ENCODE assay signal across 8 cellular contexts in genomic region chr22:20080445-20080775, GRCh38. TPM values are rescaled to one million over a fixed set of nuclear protein-coding genes. Genes with fewer than 3 reads are reported as not detected.
DNase-seq lines count a peak whose midpoint lies in the region; FAIRE-seq and TF ChIP-seq lines count a peak whose summit lies in the region.

No MANE protein-coding gene starts in this region.

- no peak for TF ChIP-seq POLR2A in H1 (IDR thresholded peaks at IDR 0.05; ENCODE audit: control extremely low read depth in 1 of 2, low read depth in 2 of 2, low read length in 2 of 2)

- peak overlapping the region; percentile 66 for H4K5ac ChIP-seq in H1 (ENCODE audit: insufficient read length, low read depth, low read length)

- peaks cover 22% of the 10 kb centered on the region for H3K79me1 ChIP-seq in H1 (ENCODE audit: low read depth, low read length)

- peaks cover 51% of the 10 kb centered on the region for H3K79me2 ChIP-seq in MM.1S (ENCODE audit: low read length)
- H3K79me2 ChIP-seq in H1 (ENCODE audit: control insufficient read depth in 1 of 2, insufficient read depth in 2 of 2, low read length in 2 of 2), result peaks cover 27 to 51% of the 10 kb centered on the region in 2 experiments

- H3K9me2 ChIP-seq in MM.1S (replicated peaks; ENCODE audit: insufficient read depth, low read length), result no peaks in the 10 kb centered on the region

- H4K20me1 ChIP-seq in MM.1S (ENCODE audit: insufficient read depth, low read length) (peaks cover 8% of the 10 kb centered on the region; the same call in 1 of the 2 replicates), H1 (replicated peaks in 1 of 2; ENCODE audit: control insufficient read depth in 1 of 2, insufficient read depth in 2 of 2, low read length in 2 of 2) (peaks cover 16 to 31% of the 10 kb centered on the region in 2 experiments)

- CTCF ChIA-PET in H1 (lab: Charles Lee; ENCODE audit: partially characterized antibody), result interaction anchor here (0.9 kb wide), 1 partner anchor 65 kb away, joined by 3 read pairs; no protein-coding TSS in a partner anchor

- H3K9me3 ChIP-seq in HAP-1 (no peaks in the 10 kb centered on the region), MM.1S (replicated peaks; ENCODE audit: insufficient read depth, low read length) (no peaks in the 10 kb centered on the region), H1 (ENCODE audit: insufficient read depth in 2 of 2, low read depth in 1 of 2, low read length in 1 of 2) (no peaks in the 10 kb centered on the region), mononuclear cell (ENCODE audit: low read depth, low read length) (no peaks in the 10 kb centered on the region)

- WGBS in H1 (ENCODE audit: extremely low coverage in 1 of 2, insufficient coverage in 1 of 2, insufficient read length in 1 of 2, insufficient replicate concordance in 2 of 2, low coverage in 1 of 2, low lambda C conversion rate in 2 of 2, missing lambda C conversion rate in 1 of 2), 2 experiments, result 2% methylated on average over 21 of the region's 34 CpGs; no CpG with 5 or more reads in 1 of the 2 experiments

- H3K23ac ChIP-seq in H1 (ENCODE audit: insufficient read length), result no peak overlapping the region

- H2BK120ac ChIP-seq in H1 (replicated peaks; ENCODE audit: low read depth, low read length), result no peak overlapping the region

- H3K4me3 ChIP-seq in HAP-1, result peak overlapping the region; percentile 85
- peak overlapping the region; percentile 80 for H3K4me3 ChIP-seq in MM.1S (ENCODE audit: low read length)
- peak overlapping the region; percentile 81 to 99 (median 92) for H3K4me3 ChIP-seq in H1 (ENCODE audit: extremely low read depth in 1 of 4, insufficient read depth in 2 of 4, low read depth in 3 of 4, low read length in 4 of 4)
- peak overlapping the region; percentile 69 for H3K4me3 ChIP-seq in mononuclear cell (ENCODE audit: low read length)

- H3K27ac ChIP-seq in MM.1S (ENCODE audit: low read length) (peak overlapping the region; percentile 52; the same call in 1 of the 2 replicates), H1 (ENCODE audit: low read depth, low read length) (peak overlapping the region; percentile 79)

- no peak for TF ChIP-seq EP300 in H1 (IDR thresholded peaks at IDR 0.05; ENCODE audit: borderline replicate concordance in 1 of 2, low read depth in 2 of 2, low read length in 2 of 2)

- H2BK15ac ChIP-seq in H1 (ENCODE audit: low read length), result no peak overlapping the region

- no peak for FAIRE-seq in H1 (lab: Jason Lieb, UNC)

- peaks cover 12% of the 10 kb centered on the region for H3K4me1 ChIP-seq in HAP-1
- H3K4me1 ChIP-seq in MM.1S (ENCODE audit: low read length), result peaks cover 6% of the 10 kb centered on the region; the same call in 1 of the 2 replicates
- H3K4me1 ChIP-seq in H1 (replicated peaks in 1 of 4; ENCODE audit: control insufficient read depth in 3 of 4, insufficient read depth in 4 of 4, low read length in 3 of 4), result peaks cover 3 to 19% (median 11%) of the 10 kb centered on the region in 4 experiments
- peaks cover 26% of the 10 kb centered on the region for H3K4me1 ChIP-seq in mononuclear cell (ENCODE audit: insufficient read depth, low read length)

- peak overlapping the region; percentile 78; the same call in 1 of the 2 replicates for H3K18ac ChIP-seq in H1 (ENCODE audit: extremely low read depth, low read length)

- H3K27me3 ChIP-seq in HAP-1 (ENCODE audit: low read depth) (no peaks in the 10 kb centered on the region), MM.1S (replicated peaks; ENCODE audit: insufficient read depth, low read length) (no peaks in the 10 kb centered on the region), H1 (replicated peaks in 1 of 4; ENCODE audit: control insufficient read depth in 3 of 4, extremely low read depth in 1 of 4, insufficient read depth in 3 of 4, low read length in 3 of 4) (no peaks in the 10 kb centered on the region), mononuclear cell (ENCODE audit: insufficient read depth, low read length) (no peaks in the 10 kb centered on the region)

- H3K4me2 ChIP-seq in MM.1S (ENCODE audit: low read depth, low read length) (peak overlapping the region; percentile 99), H1 (ENCODE audit: insufficient read depth in 1 of 2, low read depth in 2 of 2, low read length in 2 of 2) (peak overlapping the region; percentile 87 to 99)

- no peaks in the 10 kb centered on the region for H3F3A ChIP-seq in MM.1S (ENCODE audit: insufficient read depth, low read length)

- TF ChIP-seq CTCF in MM.1S (IDR thresholded peaks at IDR 0.05; ENCODE audit: low read length), result no peak
- TF ChIP-seq CTCF in H1 (IDR thresholded peaks at IDR 0.05; ENCODE audit: control extremely low read depth in 1 of 3, insufficient read depth in 1 of 3, low read depth in 1 of 3, low read length in 3 of 3), result no peak

- peak overlapping the region; percentile 89 for H2BK5ac ChIP-seq in H1 (ENCODE audit: low read depth, low read length)

- DNase-seq in NCI-H146 (lab: John Stamatoyannopoulos, UW) (peak; percentile 63), NCI-H146 treated with DMSO at 0.1 percent for 48 hours (lab: John Stamatoyannopoulos, UW; ENCODE audit: unreplicated experiment) (no peak), HAP-1 (ENCODE audit: low spot score in 2 of 2) (peak; percentile 24 to 80), MM.1S (peak; percentile 73), H1 (ENCODE audit: low read depth in 1 of 2, low spot score in 2 of 2) (peak in 1 of 2 experiments; percentile 73)
- DNase-seq in activated CD4-positive, alpha-beta T cell treated with anti-CD3 and anti-CD28 coated beads, Interleukin-2, amount 50 U/mL, for 48 hours, result peak; percentile 67 to 73
- peak; percentile 67 for DNase-seq in stimulated activated CD8-positive, alpha-beta memory T cell treated with anti-CD3 and anti-CD28 coated beads, Interleukin-4, amount 100 ng/mL, for 24 hours (ENCODE audit: low read depth)

- no peak for TF ChIP-seq RAD21 in H1 (IDR thresholded peaks at IDR 0.05 in 1 of 2, conservative IDR thresholded peaks at IDR 0.05 in 1 of 2; ENCODE audit: low read depth in 2 of 2, low read length in 2 of 2)

- H3K23me2 ChIP-seq in H1 (ENCODE audit: low read depth, low read length), result peaks cover 9% of the 10 kb centered on the region

- H3K9ac ChIP-seq in MM.1S (ENCODE audit: low read length) (peak overlapping the region; percentile 82), H1 (replicated peaks in 1 of 4; ENCODE audit: extremely low read depth in 1 of 4, low read depth in 3 of 4, low read length in 3 of 4) (peak overlapping the region; percentile 67 to 98 (median 96))

- H4K8ac ChIP-seq in H1 (ENCODE audit: extremely low read depth, insufficient read depth, low read length), result peak overlapping the region; percentile 94; the same call in 1 of the 2 replicates

- in situ Hi-C loops in HAP-1 (cut with MboI; ENCODE audit: low sequenced_read_pairs), result no loop called here

- H4K91ac ChIP-seq in H1 (replicated peaks; ENCODE audit: insufficient read length, low read length), result peak overlapping the region; percentile 22

- POLR2A ChIA-PET in H1 (lab: Charles Lee; ENCODE audit: partially characterized antibody), result interaction anchor here (1.0 to 29.4 kb wide), 9 partner anchors 17 to 106 kb away, joined by 3 to 598 read pairs (median 6); partner anchors contain the start of genes RANBP1 and TRMT2A

- no peak overlapping the region for H2BK20ac ChIP-seq in H1 (ENCODE audit: low read length)

- H2BK12ac ChIP-seq in H1 (ENCODE audit: low read depth, low read length), result no peak overlapping the region

- H3K14ac ChIP-seq in H1 (ENCODE audit: insufficient read length), result no peak overlapping the region

- H2AK5ac ChIP-seq in H1 (ENCODE audit: low read depth, low read length), result peak overlapping the region; percentile 98

- peaks cover 20% of the 10 kb centered on the region for H3K36me3 ChIP-seq in HAP-1 (replicated peaks)
- no peaks in the 10 kb centered on the region for H3K36me3 ChIP-seq in MM.1S (replicated peaks; ENCODE audit: insufficient read depth, low read length)
- peaks cover 0 to 2% (median 0%) of the 10 kb centered on the region in 4 experiments; a peak in 1 of 8 replicates for H3K36me3 ChIP-seq in H1 (ENCODE audit: control insufficient read depth in 2 of 4, insufficient read depth in 4 of 4, low read length in 3 of 4)

- H2AFZ ChIP-seq in MM.1S (ENCODE audit: low read length), result peak overlapping the region; percentile 77
- no peak overlapping the region for H2AFZ ChIP-seq in H1 (ENCODE audit: low read length)

- H3K56ac ChIP-seq in H1 (replicated peaks; ENCODE audit: insufficient read length, low read depth, low read length), result peak overlapping the region; percentile 24

- H3K4ac ChIP-seq in H1 (replicated peaks; ENCODE audit: insufficient read length, low read depth, low read length), result peak overlapping the region; percentile 46

RNA-seq across cellular contexts. Expression of gene DGCR8, which starts 0.4 kb away (rescaled TPM):
- 42.3 and 43.7 TPM in 2 replicates for total RNA-seq in H1 (2021; fragmentation: NEBNext Ultra II Directional; extraction: Animal tissue kit (Norgen Biotek cat#: 25700))
- polyA plus RNA-seq in H1 (2011; rRNA removed), result 23.7 and 42.5 TPM in 2 replicates
- polyA plus RNA-seq in H1 (2011; cell fraction: cytosol; rRNA removed), result 36.9 TPM
- 172 TPM for polyA plus RNA-seq in H1 (2011; cell fraction: nucleus; rRNA removed)
- 33.0 to 43.7 TPM (median 38.6 TPM) in 4 replicates for polyA plus RNA-seq in H1 (2012, experiment 1 of 2)
- 12.7 TPM for polyA plus RNA-seq in H1 (2012, experiment 2 of 2)
- 26.6 TPM for polyA plus RNA-seq in H1 (2013, experiment 1 of 2)
- polyA plus RNA-seq in H1 (2013, experiment 2 of 2), result 22.8 TPM
- polyA minus RNA-seq in H1 (2011; rRNA and poly(A)+ RNA removed), result 31.8 and 33.0 TPM in 2 replicates
- polyA minus RNA-seq in H1 (2011; cell fraction: cytosol; rRNA and poly(A)+ RNA removed), result 26.9 TPM
- polyA minus RNA-seq in H1 (2011; cell fraction: nucleus; rRNA and poly(A)+ RNA removed), result 60.0 TPM
- 7.9 TPM for total RNA-seq in mononuclear cell

RNA-seq across cellular contexts. Expression of gene RANBP1, which starts 35.5 kb away (rescaled TPM):
- 484 and 495 TPM in 2 replicates for total RNA-seq in H1 (2021; fragmentation: NEBNext Ultra II Directional; extraction: Animal tissue kit (Norgen Biotek cat#: 25700))
- polyA plus RNA-seq in H1 (2011; rRNA removed), result 343 and 465 TPM in 2 replicates
- polyA plus RNA-seq in H1 (2011; cell fraction: cytosol; rRNA removed), result 587 TPM
- polyA plus RNA-seq in H1 (2011; cell fraction: nucleus; rRNA removed), result 423 TPM
- 421 to 441 TPM (median 430 TPM) in 4 replicates for polyA plus RNA-seq in H1 (2012, experiment 1 of 2)
- 333 TPM for polyA plus RNA-seq in H1 (2012, experiment 2 of 2)
- polyA plus RNA-seq in H1 (2013, experiment 1 of 2), result 541 TPM
- 525 TPM for polyA plus RNA-seq in H1 (2013, experiment 2 of 2)
- 220 and 269 TPM in 2 replicates for polyA minus RNA-seq in H1 (2011; rRNA and poly(A)+ RNA removed)
- 274 TPM for polyA minus RNA-seq in H1 (2011; cell fraction: cytosol; rRNA and poly(A)+ RNA removed)
- polyA minus RNA-seq in H1 (2011; cell fraction: nucleus; rRNA and poly(A)+ RNA removed), result 169 TPM
- total RNA-seq in mononuclear cell, result 71.3 TPM

RNA-seq across cellular contexts. Expression of gene TRMT2A, which starts 36.6 kb away (rescaled TPM):
- 44.9 and 47.9 TPM in 2 replicates for total RNA-seq in H1 (2021; fragmentation: NEBNext Ultra II Directional; extraction: Animal tissue kit (Norgen Biotek cat#: 25700))
- polyA plus RNA-seq in H1 (2011; rRNA removed), result 50.3 and 73.2 TPM in 2 replicates
- polyA plus RNA-seq in H1 (2011; cell fraction: cytosol; rRNA removed), result 65.7 TPM
- 307 TPM for polyA plus RNA-seq in H1 (2011; cell fraction: nucleus; rRNA removed)
- polyA plus RNA-seq in H1 (2012, experiment 1 of 2), result 45.4 to 62.4 TPM (median 53.1 TPM) in 4 replicates
- polyA plus RNA-seq in H1 (2012, experiment 2 of 2), result 32.7 TPM
- 36.2 TPM for polyA plus RNA-seq in H1 (2013, experiment 1 of 2)
- polyA plus RNA-seq in H1 (2013, experiment 2 of 2), result 32.7 TPM
- 23.1 and 26.5 TPM in 2 replicates for polyA minus RNA-seq in H1 (2011; rRNA and poly(A)+ RNA removed)
- polyA minus RNA-seq in H1 (2011; cell fraction: cytosol; rRNA and poly(A)+ RNA removed), result 46.8 TPM
- polyA minus RNA-seq in H1 (2011; cell fraction: nucleus; rRNA and poly(A)+ RNA removed), result 94.9 TPM
- total RNA-seq in mononuclear cell, result 28.7 TPM

RNA-seq across cellular contexts. Expression of gene ZDHHC8, which starts 51.2 kb away (rescaled TPM):
- total RNA-seq in H1 (2021; fragmentation: NEBNext Ultra II Directional; extraction: Animal tissue kit (Norgen Biotek cat#: 25700)), result 64.0 and 65.6 TPM in 2 replicates
- polyA plus RNA-seq in H1 (2011; rRNA removed), result 18.6 and 44.4 TPM in 2 replicates
- 21.0 TPM for polyA plus RNA-seq in H1 (2011; cell fraction: cytosol; rRNA removed)
- polyA plus RNA-seq in H1 (2011; cell fraction: nucleus; rRNA removed), result 143 TPM
- 17.5 to 48.9 TPM (median 42.8 TPM) in 4 replicates for polyA plus RNA-seq in H1 (2012, experiment 1 of 2)
- polyA plus RNA-seq in H1 (2012, experiment 2 of 2), result 14.6 TPM
- 55.6 TPM for polyA plus RNA-seq in H1 (2013, experiment 1 of 2)
- polyA plus RNA-seq in H1 (2013, experiment 2 of 2), result 52.7 TPM
- 8.0 and 13.3 TPM in 2 replicates for polyA minus RNA-seq in H1 (2011; rRNA and poly(A)+ RNA removed)
- polyA minus RNA-seq in H1 (2011; cell fraction: cytosol; rRNA and poly(A)+ RNA removed), result 22.4 TPM
- 26.6 TPM for polyA minus RNA-seq in H1 (2011; cell fraction: nucleus; rRNA and poly(A)+ RNA removed)
- total RNA-seq in mononuclear cell, result 6.4 TPM

RNA-seq across cellular contexts. Expression of gene TANGO2, which starts 59.5 kb away (rescaled TPM):
- total RNA-seq in H1 (2021; fragmentation: NEBNext Ultra II Directional; extraction: Animal tissue kit (Norgen Biotek cat#: 25700)), result 10.1 and 13.6 TPM in 2 replicates
- polyA plus RNA-seq in H1 (2011; rRNA removed), result 18.2 and 18.4 TPM in 2 replicates
- polyA plus RNA-seq in H1 (2011; cell fraction: cytosol; rRNA removed), result 18.8 TPM
- 19.5 TPM for polyA plus RNA-seq in H1 (2011; cell fraction: nucleus; rRNA removed)
- polyA plus RNA-seq in H1 (2012, experiment 1 of 2), result 7.8 to 13.8 TPM (median 12.6 TPM) in 4 replicates
- 11.7 TPM for polyA plus RNA-seq in H1 (2012, experiment 2 of 2)
- polyA plus RNA-seq in H1 (2013, experiment 1 of 2), result 5.2 TPM
- polyA plus RNA-seq in H1 (2013, experiment 2 of 2), result 5.0 TPM
- 32.1 and 36.1 TPM in 2 replicates for polyA minus RNA-seq in H1 (2011; rRNA and poly(A)+ RNA removed)
- polyA minus RNA-seq in H1 (2011; cell fraction: cytosol; rRNA and poly(A)+ RNA removed), result 7.8 TPM
- polyA minus RNA-seq in H1 (2011; cell fraction: nucleus; rRNA and poly(A)+ RNA removed), result 11.9 TPM
- total RNA-seq in mononuclear cell, result 20.1 TPM
